Comparison of ENCODE assay signal across 9 cellular contexts in the genomic region with DNA sequence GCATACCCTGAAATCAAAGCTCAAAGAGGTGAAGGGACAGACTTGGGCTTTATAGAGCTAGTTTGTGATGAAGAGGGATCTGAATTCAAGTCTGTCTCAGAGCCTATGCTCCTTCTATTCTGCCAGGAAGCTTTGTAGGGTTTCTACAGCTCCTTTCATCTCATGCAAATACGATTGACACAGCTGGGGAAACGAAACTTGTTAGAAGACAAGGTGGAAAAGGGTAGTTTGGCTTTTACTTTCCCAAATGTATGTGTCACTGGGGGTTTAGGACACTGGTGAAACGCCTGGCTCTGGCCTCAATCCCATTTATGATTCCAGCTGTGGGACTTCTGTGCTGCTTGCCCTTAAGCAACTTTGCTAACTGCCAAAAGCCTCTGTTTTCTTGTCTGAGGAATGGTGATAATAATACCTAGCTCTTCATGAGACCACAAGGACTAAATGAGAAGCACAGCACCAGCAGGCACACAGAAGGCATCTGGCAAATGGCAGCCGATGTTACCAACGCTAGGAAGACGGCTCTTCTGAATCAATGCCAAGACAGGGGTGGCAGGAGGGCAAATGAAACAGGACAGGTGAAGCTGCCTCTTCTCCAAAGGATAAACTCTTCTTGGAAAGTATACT.
DNase-seq lines count a peak whose midpoint lies in the region; ATAC-seq, FAIRE-seq and TF ChIP-seq lines count a peak whose summit lies in the region.
"Had no signal": no experiment of that assay in that cellular context is flagged by ENCODE, and none has a peak within 500 bp of the region (broad histone marks: within the 10 kb centered on the region; RNA-seq: fewer than 3 reads in every experiment).

No MANE protein-coding gene starts in this region.

- H3K56ac ChIP-seq in H9 (ENCODE audit: insufficient read length, low read depth, low read length), result no peak overlapping the region

- H3K27ac Mint-ChIP-seq in H9, result peak overlapping the region; percentile 8 to 87 (median 65)

- intact Hi-C loops in lower leg skin (cut with DNase I; ENCODE audit: low total_unique reads), result no loop called here

- H2BK120ac ChIP-seq in H9 (ENCODE audit: low read depth, low read length, poor library complexity, severe bottlenecking), result no peak overlapping the region
- no peak overlapping the region for H2BK120ac ChIP-seq in trophoblast cell (ENCODE audit: insufficient read depth, low read length, poor library complexity)

- H2AK5ac ChIP-seq in H9 (ENCODE audit: insufficient read length, low read length) (no peak overlapping the region), trophoblast cell (ENCODE audit: low read length) (no peak overlapping the region)

- H3K23ac ChIP-seq in H9 (ENCODE audit: insufficient read length, low read depth, low read length) (no peak overlapping the region), trophoblast cell (ENCODE audit: low read length) (no peak overlapping the region)

- no peak overlapping the region for H3K27ac ChIP-seq in H9 (ENCODE audit: insufficient read length, low read depth, low read length)
- no peak overlapping the region for H3K27ac ChIP-seq in KMS-11
- H3K27ac ChIP-seq in trophoblast cell (ENCODE audit: low read depth, low read length), result no peak overlapping the region
- H3K27ac ChIP-seq: SJCRH30 had no signal

- no peak overlapping the region for H2BK20ac ChIP-seq in H9 (ENCODE audit: low read depth, low read length, poor library complexity, severe bottlenecking)

- peaks cover 66 to 69% of the 10 kb centered on the region in 2 experiments for H3K4me1 Mint-ChIP-seq in H9

- no peak overlapping the region for H4K12ac ChIP-seq in trophoblast cell (ENCODE audit: low read depth, low read length)

- H3K79me1 ChIP-seq in H9 (ENCODE audit: insufficient read depth, low read depth, low read length, poor library complexity, severe bottlenecking), result no peaks in the 10 kb centered on the region
- H3K79me1 ChIP-seq in trophoblast cell (ENCODE audit: low read length), result peaks cover 2% of the 10 kb centered on the region

- FAIRE-seq in RCC 7860 (lab: Jason Lieb, UNC), result no peak

- TF ChIP-seq CTCF in H9 (conservative IDR thresholded peaks at IDR 0.05) (no peak), KMS-11 (conservative IDR thresholded peaks at IDR 0.05; ENCODE audit: low read depth, low read length) (no peak), lower leg skin (IDR thresholded peaks at IDR 0.05) (no peak)

- H3K9ac ChIP-seq in H9 (ENCODE audit: extremely low read depth, insufficient read length, low read length) (no peak overlapping the region), KMS-11 (no peak overlapping the region), trophoblast cell (ENCODE audit: low read length) (no peak overlapping the region)

- no peak overlapping the region for H3K4me3 Mint-ChIP-seq in H9

- H2BK5ac ChIP-seq in H9 (ENCODE audit: insufficient read length, low read length), result no peak overlapping the region
- no peak overlapping the region for H2BK5ac ChIP-seq in trophoblast cell (ENCODE audit: low read depth, low read length, poor library complexity)

- no peak for TF ChIP-seq POLR2A in lower leg skin (IDR thresholded peaks at IDR 0.05)

- H4K20me1 ChIP-seq in H9 (ENCODE audit: control insufficient read depth, insufficient read depth, insufficient read length), result no peaks in the 10 kb centered on the region
- H4K20me1 ChIP-seq in KMS-11 (ENCODE audit: insufficient read depth), result no peaks in the 10 kb centered on the region

- peak; percentile 70 for ATAC-seq in GM19023 (IDR thresholded peaks at IDR 0.05; ENCODE audit: unreplicated experiment)

- H4K5ac ChIP-seq in H9 (ENCODE audit: insufficient read length, low read depth, low read length), result no peak overlapping the region

- H4K8ac ChIP-seq in H9 (replicated peaks; ENCODE audit: insufficient read length, low read depth, low read length), result no peak overlapping the region
- H4K8ac ChIP-seq in trophoblast cell (ENCODE audit: low read depth, low read length), result no peak overlapping the region

- DNase-seq in H9 (no peak), trophoblast cell (no peak), GF-D8 (lab: John Stamatoyannopoulos, UW) (no peak), RCC 7860 (ENCODE audit: low spot score) (no peak), lower leg skin (ENCODE audit: low spot score in 2 of 2) (no peak), mesenteric fat pad (ENCODE audit: low spot score) (no peak)
- DNase-seq: SJCRH30 had no signal

- H3K4me2 ChIP-seq in H9 (ENCODE audit: insufficient read depth, insufficient read length, low read length) (no peak overlapping the region), KMS-11 (peak overlapping the region; percentile 92), trophoblast cell (ENCODE audit: low read length) (no peak overlapping the region)

- H4K91ac ChIP-seq in H9 (ENCODE audit: insufficient read length, low read depth, low read length) (no peak overlapping the region), trophoblast cell (ENCODE audit: low read depth, low read length) (no peak overlapping the region)

- H3K9me3 ChIP-seq in H9 (ENCODE audit: control insufficient read depth, low read depth, low read length) (no peaks in the 10 kb centered on the region), trophoblast cell (ENCODE audit: insufficient read depth, low read depth, low read length) (no peaks in the 10 kb centered on the region)
- H3K9me3 ChIP-seq: SJCRH30 had no signal

- H3K79me2 ChIP-seq in H9 (ENCODE audit: insufficient read depth, low read length), result no peaks in the 10 kb centered on the region
- H3K79me2 ChIP-seq in KMS-11 (ENCODE audit: insufficient read depth, low read depth), result no peaks in the 10 kb centered on the region
- H3K79me2 ChIP-seq in trophoblast cell (ENCODE audit: control insufficient read depth, insufficient read depth, low read length, poor library complexity), result no peaks in the 10 kb centered on the region

- no peak overlapping the region for H2BK15ac ChIP-seq in H9 (ENCODE audit: low read depth, low read length)

- H3K36me3 Mint-ChIP-seq in H9 (ENCODE audit: insufficient read depth in 1 of 3, low read depth in 3 of 3), result peaks cover 0 to 6% (median 0%) of the 10 kb centered on the region in 3 experiments; a peak in 3 of 7 replicates

- H3K36me3 ChIP-seq in KMS-11 (ENCODE audit: insufficient read depth), result no peaks in the 10 kb centered on the region
- peaks cover 0 to 2% of the 10 kb centered on the region in 2 experiments for H3K36me3 ChIP-seq in trophoblast cell (ENCODE audit: control insufficient read depth in 1 of 2, insufficient read depth in 2 of 2, low read length in 2 of 2)
- H3K36me3 ChIP-seq: SJCRH30 had no signal

- H3K4ac ChIP-seq in H9 (ENCODE audit: low read depth, low read length), result no peak overlapping the region
- no peak overlapping the region for H3K4ac ChIP-seq in trophoblast cell (ENCODE audit: low read depth, low read length)

- H3K14ac ChIP-seq in H9 (ENCODE audit: insufficient read depth, low read length) (no peak overlapping the region), trophoblast cell (ENCODE audit: low read length) (no peak overlapping the region)

- H2BK12ac ChIP-seq in H9 (ENCODE audit: insufficient read length, low read depth, low read length) (no peak overlapping the region), trophoblast cell (ENCODE audit: low read length) (no peak overlapping the region)

- no peak overlapping the region for H3K18ac ChIP-seq in H9 (ENCODE audit: insufficient read length, low read depth, low read length)
- peak overlapping the region; percentile 21 for H3K18ac ChIP-seq in trophoblast cell (ENCODE audit: low read length)

- H3K27me3 ChIP-seq in H9 (ENCODE audit: insufficient read depth, low read length), result no peaks in the 10 kb centered on the region
- H3K27me3 ChIP-seq in KMS-11 (ENCODE audit: insufficient read depth, low read depth), result peaks cover 27% of the 10 kb centered on the region
- no peaks in the 10 kb centered on the region for H3K27me3 ChIP-seq in trophoblast cell (ENCODE audit: insufficient read depth, low read length)
- H3K27me3 ChIP-seq: SJCRH30 had no signal

- H3K9me3 Mint-ChIP-seq in H9, result no peaks in the 10 kb centered on the region

- H3K4me3 ChIP-seq in KMS-11 (IDR thresholded peaks at IDR 0.05; ENCODE audit: insufficient read depth, low read depth, low read length) (no peak overlapping the region), trophoblast cell (ENCODE audit: low read depth, low read length) (no peak overlapping the region), lower leg skin (ENCODE audit: low read depth, poor library complexity, severe bottlenecking) (no peak overlapping the region)
- H3K4me3 ChIP-seq: SJCRH30 had no signal

- peaks cover 29% of the 10 kb centered on the region for H3K4me1 ChIP-seq in H9 (ENCODE audit: insufficient read depth, low read length)
- H3K4me1 ChIP-seq in KMS-11 (ENCODE audit: low read depth, poor library complexity, severe bottlenecking), result peaks cover 32% of the 10 kb centered on the region
- peaks cover 17 to 19% of the 10 kb centered on the region in 2 experiments for H3K4me1 ChIP-seq in trophoblast cell (ENCODE audit: control insufficient read depth in 1 of 2, insufficient read depth in 2 of 2, low read length in 2 of 2)
- H3K4me1 ChIP-seq: SJCRH30 had no signal

- no CpG with 5 or more reads among the region's 6 CpGs for WGBS in H9 (ENCODE audit: extremely low coverage, insufficient read length, low lambda C conversion rate)
- no CpG with 5 or more reads among the region's 6 CpGs for WGBS in trophoblast cell (ENCODE audit: extremely low coverage, insufficient coverage, insufficient read length)
- 36 to 43% methylated on average over 6 of the region's 6 CpGs for WGBS in lower leg skin, 2 donors

- no peaks in the 10 kb centered on the region for H3K27me3 Mint-ChIP-seq in H9 (ENCODE audit: low read depth)

- H3T11ph ChIP-seq in H9 (ENCODE audit: low read length), result no peak overlapping the region

- no peak overlapping the region for H2AFZ ChIP-seq in H9 (ENCODE audit: low read length)
- no peak overlapping the region for H2AFZ ChIP-seq in KMS-11 (ENCODE audit: low read depth)
- peak overlapping the region; percentile 54 for H2AFZ ChIP-seq in trophoblast cell (ENCODE audit: insufficient read depth, low read length, poor library complexity)

- no peaks in the 10 kb centered on the region for H3K23me2 ChIP-seq in H9 (ENCODE audit: insufficient read length, low read depth, low read length, poor library complexity, severe bottlenecking)
